Comparison of ENCODE assay signal across 32 cellular contexts in genomic region chr11:11697796-11698195, GRCh38.
"Had no signal": no experiment of that assay in that cellular context is flagged by ENCODE, and none has a peak within 500 bp of the region (broad histone marks: within the 10 kb centered on the region; RNA-seq: fewer than 3 reads in every experiment).

No MANE protein-coding gene starts in this region.

- DNase-seq: Karpas-422, MG63, MM.1S, MV-4-11, NCI-H1048, NCI-H1092, NCI-H1092 treated with DMSO at 0.1 percent for 48 hours, NCI-H1105, NCI-H1105 treated with DMSO at 0.1 percent for 48 hours, NCI-H1417, NCI-H1417 treated with DMSO at 0.1 percent for 48 hours, NCI-H1436, NCI-H1436 treated with DMSO at 0.1 percent for 48 hours, NCI-H146, NCI-H1694, NCI-H1694 treated with DMSO at 0.1 percent for 48 hours, NCI-H187, NCI-H187 treated with DMSO at 0.1 percent for 48 hours, NCI-H1930, NCI-H2029, NCI-H2029 treated with DMSO at 0.1 percent for 48 hours, NCI-H2081 treated with DMSO at 0.1 percent for 48 hours, NCI-H2107, NCI-H2171, NCI-H2171 treated with DMSO at 0.1 percent for 48 hours, NCI-H2227 treated with DMSO at 0.1 percent for 48 hours, NCI-H226, NCI-H345, NCI-H446, NCI-H446 treated with DMSO at 0.1 percent for 48 hours, NCI-H510A, NCI-H510A treated with DMSO at 0.1 percent for 48 hours had no signal
